Comparison of ENCODE assay signal across 1 cellular context in the genomic region with DNA sequence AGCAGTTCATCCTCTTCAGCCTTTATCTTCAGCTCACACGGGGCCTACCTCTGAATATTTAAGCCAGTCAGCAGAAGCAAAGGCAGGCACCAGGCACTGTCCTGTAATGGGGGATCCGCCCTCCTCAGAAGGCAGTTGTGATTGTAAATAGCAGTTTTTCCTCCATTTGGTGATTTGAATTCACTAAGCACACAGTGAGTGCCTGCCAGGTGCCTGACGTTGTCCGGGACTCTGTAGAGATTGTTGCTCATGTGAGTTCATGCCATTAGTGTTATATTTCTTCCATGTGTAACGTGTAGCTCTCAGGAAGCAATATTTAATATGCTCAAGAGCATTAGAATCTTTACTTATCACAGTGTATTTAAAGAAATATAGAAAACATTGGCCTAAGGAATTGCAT.
TF ChIP-seq lines count a peak whose summit lies in the region.

No MANE protein-coding gene starts in this region.

TF ChIP-seq in K562, 482 proteins besides CTCF, POLR2A, EP300 and RAD21:
- TF ChIP-seq KAT2B (IDR thresholded peaks at IDR 0.05; ENCODE audit: low read depth, low read length) = no peak
- no peak for TF ChIP-seq GTF2E2 (tag; IDR thresholded peaks at IDR 0.05)
- TF ChIP-seq, protein P1, sequence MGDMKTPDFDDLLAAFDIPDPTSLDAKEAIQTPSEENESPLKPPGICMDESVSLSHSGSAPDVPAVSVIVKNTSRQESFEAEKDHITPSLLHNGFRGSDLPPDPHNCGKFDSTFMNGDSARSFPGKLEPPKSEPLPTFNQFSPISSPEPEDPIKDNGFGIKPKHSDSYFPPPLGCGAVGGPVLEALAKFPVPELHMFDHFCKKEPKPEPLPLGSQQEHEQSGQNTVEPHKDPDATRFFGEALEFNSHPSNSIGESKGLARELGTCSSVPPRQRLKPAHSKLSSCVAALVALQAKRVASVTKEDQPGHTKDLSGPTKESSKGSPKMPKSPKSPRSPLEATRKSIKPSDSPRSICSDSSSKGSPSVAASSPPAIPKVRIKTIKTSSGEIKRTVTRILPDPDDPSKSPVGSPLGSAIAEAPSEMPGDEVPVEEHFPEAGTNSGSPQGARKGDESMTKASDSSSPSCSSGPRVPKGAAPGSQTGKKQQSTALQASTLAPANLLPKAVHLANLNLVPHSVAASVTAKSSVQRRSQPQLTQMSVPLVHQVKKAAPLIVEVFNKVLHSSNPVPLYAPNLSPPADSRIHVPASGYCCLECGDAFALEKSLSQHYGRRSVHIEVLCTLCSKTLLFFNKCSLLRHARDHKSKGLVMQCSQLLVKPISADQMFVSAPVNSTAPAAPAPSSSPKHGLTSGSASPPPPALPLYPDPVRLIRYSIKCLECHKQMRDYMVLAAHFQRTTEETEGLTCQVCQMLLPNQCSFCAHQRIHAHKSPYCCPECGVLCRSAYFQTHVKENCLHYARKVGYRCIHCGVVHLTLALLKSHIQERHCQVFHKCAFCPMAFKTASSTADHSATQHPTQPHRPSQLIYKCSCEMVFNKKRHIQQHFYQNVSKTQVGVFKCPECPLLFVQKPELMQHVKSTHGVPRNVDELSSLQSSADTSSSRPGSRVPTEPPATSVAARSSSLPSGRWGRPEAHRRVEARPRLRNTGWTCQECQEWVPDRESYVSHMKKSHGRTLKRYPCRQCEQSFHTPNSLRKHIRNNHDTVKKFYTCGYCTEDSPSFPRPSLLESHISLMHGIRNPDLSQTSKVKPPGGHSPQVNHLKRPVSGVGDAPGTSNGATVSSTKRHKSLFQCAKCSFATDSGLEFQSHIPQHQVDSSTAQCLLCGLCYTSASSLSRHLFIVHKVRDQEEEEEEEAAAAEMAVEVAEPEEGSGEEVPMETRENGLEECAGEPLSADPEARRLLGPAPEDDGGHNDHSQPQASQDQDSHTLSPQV (IDR thresholded peaks at IDR 0.05) = no peak
- peak; percentile 37 for TF ChIP-seq ZNF316 (IDR thresholded peaks at IDR 0.05)
- no peak for TF ChIP-seq CBX8 (IDR thresholded peaks at IDR 0.05; ENCODE audit: borderline replicate concordance, extremely low read depth, low read depth, low read length, poor library complexity, severe bottlenecking)
- TF ChIP-seq, protein P2, sequence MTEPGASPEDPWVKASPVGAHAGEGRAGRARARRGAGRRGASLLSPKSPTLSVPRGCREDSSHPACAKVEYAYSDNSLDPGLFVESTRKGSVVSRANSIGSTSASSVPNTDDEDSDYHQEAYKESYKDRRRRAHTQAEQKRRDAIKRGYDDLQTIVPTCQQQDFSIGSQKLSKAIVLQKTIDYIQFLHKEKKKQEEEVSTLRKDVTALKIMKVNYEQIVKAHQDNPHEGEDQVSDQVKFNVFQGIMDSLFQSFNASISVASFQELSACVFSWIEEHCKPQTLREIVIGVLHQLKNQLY (CRISPR knock-in tag; conservative IDR thresholded peaks at IDR 0.05) = no peak
- TF ChIP-seq, protein P3, sequence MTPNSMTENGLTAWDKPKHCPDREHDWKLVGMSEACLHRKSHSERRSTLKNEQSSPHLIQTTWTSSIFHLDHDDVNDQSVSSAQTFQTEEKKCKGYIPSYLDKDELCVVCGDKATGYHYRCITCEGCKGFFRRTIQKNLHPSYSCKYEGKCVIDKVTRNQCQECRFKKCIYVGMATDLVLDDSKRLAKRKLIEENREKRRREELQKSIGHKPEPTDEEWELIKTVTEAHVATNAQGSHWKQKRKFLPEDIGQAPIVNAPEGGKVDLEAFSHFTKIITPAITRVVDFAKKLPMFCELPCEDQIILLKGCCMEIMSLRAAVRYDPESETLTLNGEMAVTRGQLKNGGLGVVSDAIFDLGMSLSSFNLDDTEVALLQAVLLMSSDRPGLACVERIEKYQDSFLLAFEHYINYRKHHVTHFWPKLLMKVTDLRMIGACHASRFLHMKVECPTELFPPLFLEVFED (CRISPR knock-in tag; conservative IDR thresholded peaks at IDR 0.05) = no peak
